ENCODE assay signal across 10 cellular contexts in the genomic region with DNA sequence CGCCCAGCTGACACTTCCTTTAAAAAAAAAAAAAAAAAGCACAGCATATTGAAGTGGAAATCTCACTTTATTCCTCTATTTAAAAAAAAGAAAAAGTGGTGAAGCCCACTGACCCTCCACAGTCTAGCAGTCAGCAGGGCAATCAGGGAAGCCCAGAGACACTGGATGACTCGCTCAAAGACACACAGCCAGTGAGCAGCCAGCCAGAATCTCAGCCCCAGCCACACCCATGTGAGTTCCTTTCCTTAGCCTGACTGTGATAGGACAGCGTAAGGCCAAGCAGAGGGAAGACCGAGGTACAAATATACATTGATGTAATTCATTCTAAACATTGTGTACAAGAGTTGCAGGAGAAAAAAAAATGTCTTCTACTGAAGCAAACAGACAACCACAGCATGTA. TPM values are rescaled to one million over a fixed set of nuclear protein-coding genes. Genes with fewer than 3 reads are reported as not detected.
DNase-seq lines count a peak whose midpoint lies in the region; ATAC-seq and TF ChIP-seq lines count a peak whose summit lies in the region.
"Had no signal": no experiment of that assay in that cellular context is flagged by ENCODE, and none has a peak within 500 bp of the region (broad histone marks: within the 10 kb centered on the region; RNA-seq: fewer than 3 reads in every experiment).

No MANE protein-coding gene starts in this region.

- 0 out of 2 replicates have a peak, but pooled peaks cover 11% of the 10 kb centered on the region for H3K36me3 ChIP-seq in GM23248 (ENCODE audit: low read depth)

- H3K4me1 Mint-ChIP-seq in activated CD8-positive, alpha-beta T cell treated with anti-CD3 and anti-CD28 coated beads, Interleukin-2, amount 10 ng/mL, durations not matched to agents 7 days and 5 days (ENCODE audit: low read depth): peaks cover 89% of the 10 kb centered on the region

- no peak overlapping the region for H3K9ac ChIP-seq in GM23248

- no peak overlapping the region for H3K4me2 ChIP-seq in GM23248 (ENCODE audit: unreplicated experiment)

- no peaks in the 10 kb centered on the region for H3K9me3 ChIP-seq in GM23248 (ENCODE audit: low read depth)

- H3K4me3 Mint-ChIP-seq in activated CD8-positive, alpha-beta T cell treated with anti-CD3 and anti-CD28 coated beads, Interleukin-2, amount 10 ng/mL, durations not matched to agents 7 days and 5 days: peak overlapping the region; percentile 13

- intact Hi-C loops in left colon (cut with DNase I, micrococcal nuclease): no loop called here

- CTCF ChIA-PET in activated CD8-positive, alpha-beta T cell treated with anti-CD3 and anti-CD28 coated beads, Interleukin-2, amount 10 ng/mL, durations not matched to agents 7 days and 5 days (lab: Charles Lee): interaction anchor here (1.0 to 3.4 kb wide), 5 partner anchors 10 to 50 kb away, joined by 3 to 23 read pairs (median 6); no protein-coding TSS in a partner anchor

- 92 to 93% methylated on average over 4 of the region's 4 CpGs for WGBS in GM23248 (ENCODE audit: low coverage in 1 of 2, low lambda C conversion rate in 2 of 2, missing lambda C conversion rate in 2 of 2), 2 experiments

- H3K9me3 Mint-ChIP-seq in activated CD8-positive, alpha-beta T cell treated with anti-CD3 and anti-CD28 coated beads, Interleukin-2, amount 10 ng/mL, durations not matched to agents 7 days and 5 days (ENCODE audit: insufficient read depth): peaks cover 2% of the 10 kb centered on the region

- H3F3A ChIP-seq in GM23248 (ENCODE audit: insufficient read depth): peaks cover 52% of the 10 kb centered on the region

- POLR2A ChIA-PET in activated CD8-positive, alpha-beta T cell treated with anti-CD3 and anti-CD28 coated beads, Interleukin-2, amount 10 ng/mL, durations not matched to agents 7 days and 5 days (lab: Charles Lee): interaction anchor here (0.9 to 9.6 kb wide), 3 partner anchors 13 to 48 kb away, joined by 3 to 135 read pairs (median 33); partner anchors contain the start of gene XPO6

- no peaks in the 10 kb centered on the region for H3K27me3 Mint-ChIP-seq in activated CD8-positive, alpha-beta T cell treated with anti-CD3 and anti-CD28 coated beads, Interleukin-2, amount 10 ng/mL, durations not matched to agents 7 days and 5 days (ENCODE audit: low read depth)

- H3K36me3 Mint-ChIP-seq in activated CD8-positive, alpha-beta T cell treated with anti-CD3 and anti-CD28 coated beads, Interleukin-2, amount 10 ng/mL, durations not matched to agents 7 days and 5 days (ENCODE audit: low read depth): peaks cover 65% of the 10 kb centered on the region

- H3K4me3 ChIP-seq in GM23248: no peak overlapping the region

- no peaks in the 10 kb centered on the region for H3K27me3 ChIP-seq in GM23248 (replicated peaks; ENCODE audit: insufficient read depth)

- peaks cover 53% of the 10 kb centered on the region for H3K4me1 ChIP-seq in GM23248 (ENCODE audit: insufficient read depth)

- peak overlapping the region; percentile 82 for H3K27ac Mint-ChIP-seq in activated CD8-positive, alpha-beta T cell treated with anti-CD3 and anti-CD28 coated beads, Interleukin-2, amount 10 ng/mL, durations not matched to agents 7 days and 5 days

- H3K27ac ChIP-seq in GM23248: no peak overlapping the region

- peaks cover 9% of the 10 kb centered on the region; the same call in 1 of the 2 replicates for H4K20me1 ChIP-seq in GM23248 (ENCODE audit: insufficient read depth)

- peaks cover 92% of the 10 kb centered on the region for H3K79me2 ChIP-seq in GM23248 (ENCODE audit: insufficient read depth)

- no peaks in the 10 kb centered on the region for H3K9me2 ChIP-seq in GM23248 (ENCODE audit: insufficient read depth)

- no peak overlapping the region for H2AFZ ChIP-seq in GM23248

- ATAC-seq in activated CD8-positive, alpha-beta T cell treated with anti-CD3 and anti-CD28 coated beads, Interleukin-2, amount 10 ng/mL, durations not matched to agents 7 days and 5 days: peak; percentile 31
- ATAC-seq in left colon (peak; percentile 63), GM19351 (IDR thresholded peaks at IDR 0.05; ENCODE audit: unreplicated experiment) (no peak)

- no peak for TF ChIP-seq CTCF in GM13976 (IDR thresholded peaks at IDR 0.05; ENCODE audit: borderline replicate concordance, control extremely low read depth, extremely low read depth, insufficient read depth, missing control alignments)

- DNase-seq in AG20443 (ENCODE audit: low spot score): peak; percentile 50
- DNase-seq in GM23248: peak; percentile 64
- peak; percentile 61 for DNase-seq in activated CD8-positive, alpha-beta T cell treated with anti-CD3 and anti-CD28 coated beads, Interleukin-2, amount 10 ng/mL, durations not matched to agents 7 days and 5 days
- DNase-seq in left colon: no peak
- no peak for DNase-seq in DMS153 (lab: John Stamatoyannopoulos, UW)
- DNase-seq in NCI-H2171 (lab: John Stamatoyannopoulos, UW): no peak
- DNase-seq in GM13976 (ENCODE audit: low spot score): no peak
- DNase-seq: DND-41, kidney glomerular epithelial cell had no signal

- in situ Hi-C loops in GM23248 (cut with MboI): no loop called here
- in situ Hi-C loops in GM13976 (cut with MboI; ENCODE audit: low sequenced_read_pairs, unreplicated experiment): no loop called here

RNA-seq across cellular contexts. Expression of gene XPO6, which starts 22.5 kb away (rescaled TPM):
- 118 and 163 TPM in 2 replicates for total RNA-seq in GM23248 (2014; rRNA removed; shearing (Covaris generic))
- 42.9 and 50.7 TPM in 2 replicates for polyA plus RNA-seq in GM23248 (2016; fragmentation: Nextera tagmentation; extraction: Ambion mirVana)
- 100 to 1,000 TPM; 206 to 209 TPM for total RNA-seq in activated CD8-positive, alpha-beta T cell treated with anti-CD3 and anti-CD28 coated beads, Interleukin-2, amount 10 ng/mL, durations not matched to agents 7 days and 5 days
- total RNA-seq in left colon: 100 to 1,000 TPM; 104 to 105 TPM

Comparison
In these comparisons a context has a peak if more than half of its experiments do, and no peak if none do; other contexts are left out.
1. DNase-seq: peak in AG20443 (single experiment), GM23248 (single experiment) and activated CD8-positive, alpha-beta T cell treated with anti-CD3 and anti-CD28 coated beads, Interleukin-2, amount 10 ng/mL, durations not matched to agents 7 days and 5 days (single experiment); none in left colon (0 of 2), DMS153 (single experiment), NCI-H2171 (single experiment) and GM13976 (single experiment).